ENCODE assay signal across 1 cellular context in the genomic region with DNA sequence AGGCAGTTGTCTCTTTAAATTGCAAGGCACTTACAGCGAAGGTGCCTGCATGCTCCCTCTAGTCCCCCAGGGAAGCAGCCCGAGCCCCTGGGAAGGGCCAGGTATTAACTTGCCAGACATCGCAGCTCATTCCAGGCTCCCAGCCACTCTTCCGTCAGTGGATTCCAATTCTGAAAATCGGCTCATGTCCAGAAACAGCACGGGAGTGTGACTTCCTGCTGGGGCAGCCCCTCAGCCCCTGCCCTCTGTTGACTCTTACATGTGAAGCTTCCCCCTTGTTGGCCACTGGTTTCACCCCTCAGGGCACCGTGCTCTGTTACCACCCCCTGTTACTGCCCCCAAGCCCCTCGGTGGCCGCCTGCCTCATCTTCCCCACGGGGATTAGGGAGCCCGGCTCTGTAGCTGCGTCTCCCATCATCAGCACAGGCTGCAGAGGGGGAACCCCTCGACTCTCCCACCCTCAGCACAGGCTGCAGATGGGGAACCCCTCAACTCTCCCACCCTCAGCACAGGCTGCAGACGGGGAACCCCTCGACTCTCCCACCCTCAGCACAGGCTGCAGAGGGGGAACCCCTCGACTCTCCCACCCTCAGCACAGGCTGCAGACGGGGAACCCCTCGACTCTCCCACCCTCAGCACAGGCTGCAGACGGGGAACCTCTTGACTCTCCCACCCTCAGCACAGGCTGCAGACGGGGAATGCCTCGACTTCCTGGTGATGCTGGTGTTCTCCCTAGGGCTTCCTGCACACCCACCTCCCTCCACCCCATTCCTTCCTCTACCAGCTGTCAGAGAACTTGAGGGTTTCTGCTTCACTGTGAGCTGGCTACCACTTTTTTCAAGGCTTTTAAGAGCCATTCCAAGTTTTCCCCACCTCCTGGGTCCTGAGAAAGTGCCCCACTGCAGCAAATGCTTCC.
TF ChIP-seq lines count a peak whose summit lies in the region.

No MANE protein-coding gene starts in this region.

TF ChIP-seq in H1, 55 proteins besides CTCF, POLR2A, EP300 and RAD21 (continued from another document):
- TF ChIP-seq, protein P1, sequence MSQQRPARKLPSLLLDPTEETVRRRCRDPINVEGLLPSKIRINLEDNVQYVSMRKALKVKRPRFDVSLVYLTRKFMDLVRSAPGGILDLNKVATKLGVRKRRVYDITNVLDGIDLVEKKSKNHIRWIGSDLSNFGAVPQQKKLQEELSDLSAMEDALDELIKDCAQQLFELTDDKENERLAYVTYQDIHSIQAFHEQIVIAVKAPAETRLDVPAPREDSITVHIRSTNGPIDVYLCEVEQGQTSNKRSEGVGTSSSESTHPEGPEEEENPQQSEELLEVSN (IDR thresholded peaks at IDR 0.05): no peak
- TF ChIP-seq ZNF274 (IDR thresholded peaks at IDR 0.05; ENCODE audit: borderline replicate concordance, extremely low read depth, low read length): no peak
